10 cellular contexts compared by ENCODE assay signal in the genomic region with DNA sequence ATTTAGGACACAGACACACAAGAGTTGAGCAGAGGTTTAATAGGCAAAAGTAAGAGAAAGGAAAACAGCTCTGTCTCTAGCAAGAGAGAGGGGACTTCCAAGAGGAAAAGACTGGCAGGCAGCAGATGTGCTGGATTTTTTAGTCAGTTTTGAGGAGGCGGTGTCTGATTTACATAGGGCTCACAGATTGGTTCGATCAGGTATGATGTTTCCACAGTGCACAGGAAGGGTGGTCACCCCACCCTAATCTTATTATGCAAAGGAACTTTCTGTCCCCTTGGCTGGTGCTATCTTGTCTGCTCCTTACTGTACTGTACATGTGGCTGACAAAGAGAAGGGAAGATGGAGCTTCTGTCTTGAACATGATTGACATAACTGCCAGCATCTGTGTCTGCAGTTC. TPM values are rescaled to one million over a fixed set of nuclear protein-coding genes. Genes with fewer than 3 reads are reported as not detected.
DNase-seq lines count a peak whose midpoint lies in the region; ATAC-seq, FAIRE-seq and TF ChIP-seq lines count a peak whose summit lies in the region.
"Had no signal": no experiment of that assay in that cellular context is flagged by ENCODE, and none has a peak within 500 bp of the region (broad histone marks: within the 10 kb centered on the region; RNA-seq: fewer than 3 reads in every experiment).

No MANE protein-coding gene starts in this region.

- peaks cover 16% of the 10 kb centered on the region for H3K4me1 ChIP-seq in A673 (ENCODE audit: insufficient read depth, low read length, poor library complexity, severe bottlenecking)
- H3K4me1 ChIP-seq in GM12878 (ENCODE audit: control insufficient read depth, insufficient read depth, low read length): peaks cover 5% of the 10 kb centered on the region; the same call in 1 of the 2 replicates
- peaks cover 0 to 3% of the 10 kb centered on the region in 2 donors for H3K4me1 ChIP-seq in gastrocnemius medialis

- no peaks in the 10 kb centered on the region for H3K27me3 ChIP-seq in A673 (replicated peaks; ENCODE audit: insufficient read depth, low read depth, low read length, poor library complexity)
- H3K27me3 ChIP-seq in GM12878 (replicated peaks in 1 of 2; ENCODE audit: control insufficient read depth in 2 of 2, insufficient read depth in 2 of 2, low read length in 1 of 2): no peaks in the 10 kb centered on the region
- no peaks in the 10 kb centered on the region for H3K27me3 ChIP-seq in gastrocnemius medialis

- no peak for TF ChIP-seq EP300 in GM12878 (IDR thresholded peaks at IDR 0.05; ENCODE audit: borderline replicate concordance in 1 of 2, control insufficient read depth in 1 of 2, low read depth in 2 of 2, low read length in 2 of 2)

- intact Hi-C loops in A673 (cut with micrococcal nuclease; ENCODE audit: unreplicated experiment): no loop called here
- intact Hi-C loops in GM12878 (cut with micrococcal nuclease; ENCODE audit: unreplicated experiment): no loop called here
- intact Hi-C loops in gastrocnemius medialis (cut with DNase I; ENCODE audit: low total_unique reads): no loop called here

- H3K27ac ChIP-seq in A673 (ENCODE audit: low read depth, low read length, poor library complexity, severe bottlenecking) (peak overlapping the region; percentile 84), GM12878 (ENCODE audit: control insufficient read depth, insufficient read depth) (peak overlapping the region; percentile 57), gastrocnemius medialis (peak overlapping the region in 1 of 4 donors; percentile 31)

- BruUV-seq in A673 (replicated peaks; lab: Mats Ljungman, UMichigan) (no TSS peak), GM12878 (replicated peaks; lab: Mats Ljungman, UMichigan) (no TSS peak)

- H3K9ac ChIP-seq in GM12878 (ENCODE audit: control insufficient read depth, insufficient read depth, low read length): peak overlapping the region; percentile 4; the same call in 1 of the 2 replicates

- no peak for TF ChIP-seq RAD21 in GM12878 (IDR thresholded peaks at IDR 0.05; ENCODE audit: insufficient read depth, low read depth, low read length)

- peak overlapping the region; percentile 19 for H2AFZ ChIP-seq in GM12878 (ENCODE audit: control insufficient read depth, low read depth, low read length)

- SMC1A ChIA-PET in GM12878 (lab: Charles Lee; ENCODE audit: uncharacterized antibody, unreplicated experiment): interaction anchor here (0.7 to 3.5 kb wide), 8 partner anchors 9 to 52 kb away, joined by 3 to 25 read pairs (median 4); a partner anchor contains a TSS

- H3K79me2 ChIP-seq in GM12878 (ENCODE audit: control insufficient read depth, insufficient read depth, low read length): no peaks in the 10 kb centered on the region

- H3K36me3 ChIP-seq in A673 (ENCODE audit: insufficient read depth, low read length, poor library complexity, severe bottlenecking): peaks cover 40% of the 10 kb centered on the region
- peaks cover 6 to 11% of the 10 kb centered on the region in 2 experiments; a peak in 3 of 4 replicates for H3K36me3 ChIP-seq in GM12878 (ENCODE audit: control insufficient read depth in 2 of 2, insufficient read depth in 2 of 2, low read length in 1 of 2)
- peaks cover 10 to 93% of the 10 kb centered on the region in 2 donors for H3K36me3 ChIP-seq in gastrocnemius medialis

- POLR2A ChIA-PET in A673 (lab: Charles Lee; ENCODE audit: low non-redundant PET): no interaction called here
- POLR2A ChIA-PET in GM12878 (lab: Charles Lee): interaction anchor here (0.8 to 3.0 kb wide), 5 partner anchors 11 to 50 kb away, joined by 3 to 9 read pairs (median 5); no protein-coding TSS in a partner anchor

- 14% methylated on average over 2 of the region's 2 CpGs for WGBS in GM12878 (ENCODE audit: insufficient coverage, insufficient replicate concordance, low lambda C conversion rate, missing lambda C conversion rate)

- peak; percentile 81 for DNase-seq in A673 (ENCODE audit: low spot score)
- peak; percentile 71 for DNase-seq in GM12878 (ENCODE audit: low read depth, low spot score)
- DNase-seq in gastrocnemius medialis: no peak
- DNase-seq in NCI-H510A (lab: John Stamatoyannopoulos, UW): no peak
- no peak for DNase-seq in SW480 (ENCODE audit: low spot score)
- no peak for DNase-seq in globus pallidus (ENCODE audit: low spot score)
- DNase-seq: DMS153 had no signal

- in situ Hi-C loops in GM12878 (cut with MboI): no loop called here
- in situ Hi-C loops in gastrocnemius medialis (cut with MboI; ENCODE audit: low sequenced_read_pairs in 4 of 4): no loop called here

- ATAC-seq in GM19035 (IDR thresholded peaks at IDR 0.05; ENCODE audit: unreplicated experiment) (peak; percentile 64), HG03354 (IDR thresholded peaks at IDR 0.05; ENCODE audit: poor library complexity, severe bottlenecking, unreplicated experiment) (peak; percentile 78), GM12878 (peak; percentile 100), gastrocnemius medialis (no peak)
- ATAC-seq: activated naive CD4-positive, alpha-beta T cell treated with anti-CD3 and anti-CD28 coated beads, Interleukin-2, amount 50 U/mL, for 72 hours had no signal

- peak; percentile 97 for FAIRE-seq in GM12878 (lab: Jason Lieb, UNC)

- no peak for TF ChIP-seq POLR2A in GM12878 (IDR thresholded peaks at IDR 0.05; ENCODE audit: low read depth, low read length)
- TF ChIP-seq POLR2A in gastrocnemius medialis (IDR thresholded peaks at IDR 0.05): no peak

- RAD21 ChIA-PET in GM12878 (lab: Charles Lee; ENCODE audit: unreplicated experiment): interaction anchor here (0.9 to 1.8 kb wide), 5 partner anchors 13 to 348 kb away, joined by 3 to 10 read pairs (median 4); a partner anchor contains a TSS

- no peaks in the 10 kb centered on the region for H4K20me1 ChIP-seq in GM12878 (ENCODE audit: control insufficient read depth, insufficient read depth)

- H3K4me2 ChIP-seq in GM12878 (ENCODE audit: control insufficient read depth, insufficient read depth): no peak overlapping the region

- no peaks in the 10 kb centered on the region for H3K9me3 ChIP-seq in A673 (ENCODE audit: low read depth, low read length, poor library complexity, severe bottlenecking)
- no peaks in the 10 kb centered on the region for H3K9me3 ChIP-seq in GM12878 (replicated peaks; ENCODE audit: control insufficient read depth, insufficient read depth, low read length)
- H3K9me3 ChIP-seq in gastrocnemius medialis: no peaks in the 10 kb centered on the region

- TF ChIP-seq CTCF in A673 (conservative IDR thresholded peaks at IDR 0.05; ENCODE audit: low read depth, low read length) (no peak), GM12878 (IDR thresholded peaks at IDR 0.05 in 2 of 3, conservative IDR thresholded peaks at IDR 0.05 in 1 of 3; ENCODE audit: control insufficient read depth in 2 of 3, extremely low read depth in 1 of 3, insufficient read depth in 1 of 3, low read depth in 3 of 3, low read length in 3 of 3) (no peak), gastrocnemius medialis (IDR thresholded peaks at IDR 0.05 in 4 of 5, conservative IDR thresholded peaks at IDR 0.05 in 1 of 5) (no peak)

- CTCF ChIA-PET in A673 (lab: Charles Lee): no interaction called here
- CTCF ChIA-PET in GM12878 (lab: Yijun Ruan, JAX): interaction anchor here (0.8 to 1.1 kb wide), 2 partner anchors 15 to 409 kb away, joined by 3 read pairs; no protein-coding TSS in a partner anchor

- no peak overlapping the region for H3K4me3 ChIP-seq in A673 (ENCODE audit: low read depth, low read length, poor library complexity, severe bottlenecking)
- H3K4me3 ChIP-seq in GM12878: no peak overlapping the region
- H3K4me3 ChIP-seq in gastrocnemius medialis: no peak overlapping the region

RNA-seq across cellular contexts. Expression of a gene that starts 25.3 kb away (rescaled TPM):
- 58.5 and 60.1 TPM in 2 replicates for total RNA-seq in A673 (2021)
- 63.2 and 86.8 TPM in 2 replicates for total RNA-seq in GM12878 (2013; cell fraction: nucleolus; rRNA removed)
- total RNA-seq in GM12878 (2014; rRNA removed): 41.4 and 49.0 TPM in 2 replicates
- 52.0 and 53.8 TPM in 2 replicates for total RNA-seq in GM12878 (2014; rRNA removed; fragmentation: Illumina TruSeq; extraction: Trizol)
- total RNA-seq in GM12878 (2021): 45.4 and 49.6 TPM in 2 replicates
- 59.0 TPM for polyA plus RNA-seq in GM12878 (2011; ENCODE audit: low read depth)
- 51.4 and 56.8 TPM in 2 replicates for polyA plus RNA-seq in GM12878 (2011; rRNA removed)
- 42.2 and 56.2 TPM in 2 replicates for polyA plus RNA-seq in GM12878 (2011; cell fraction: cytosol; rRNA removed)
- 14.8 and 16.6 TPM in 2 replicates for polyA plus RNA-seq in GM12878 (2011; cell fraction: nucleus; rRNA removed)
- polyA plus RNA-seq in GM12878 (2012): 46.4 and 54.0 TPM in 2 replicates
- polyA plus RNA-seq in GM12878 (2014; fragmentation: Illumina TruSeq; extraction: Trizol): 62.0 and 76.6 TPM in 2 replicates
- 10 to 100 TPM; 35.9 to 38.2 TPM for polyA plus RNA-seq in GM12878 (2014; fragmentation: Nextera tagmentation; extraction: Ambion mirVana)
- 42.3 and 56.5 TPM in 2 replicates for polyA plus RNA-seq in GM12878 (2014; rRNA removed)
- 10 to 100 TPM; 34.6 to 38.8 TPM for polyA plus RNA-seq in GM12878 (2016; fragmentation: Nextera tagmentation; extraction: Ambion mirVana)
- 56.7 and 59.9 TPM in 2 replicates for polyA minus RNA-seq in GM12878 (2011; rRNA and poly(A)+ RNA removed)
- 16.6 and 17.6 TPM in 2 replicates for polyA minus RNA-seq in GM12878 (2011; cell fraction: cytosol; rRNA and poly(A)+ RNA removed)
- polyA minus RNA-seq in GM12878 (2011; cell fraction: nucleus; rRNA and poly(A)+ RNA removed): 19.2 and 29.9 TPM in 2 replicates
- 100 to 1,000 TPM in 1 of 4 donors, 10 to 100 TPM in 3; 39.7 to 103 (median 65.5) TPM for total RNA-seq in gastrocnemius medialis

RNA-seq across cellular contexts. Expression of a gene that starts 28.0 kb away (rescaled TPM):
- total RNA-seq in A673 (2021): 37.5 and 38.7 TPM in 2 replicates
- total RNA-seq in GM12878 (2013; cell fraction: nucleolus; rRNA removed): 122 and 158 TPM in 2 replicates
- total RNA-seq in GM12878 (2014; rRNA removed): 33.5 and 39.0 TPM in 2 replicates
- 53.1 and 57.1 TPM in 2 replicates for total RNA-seq in GM12878 (2014; rRNA removed; fragmentation: Illumina TruSeq; extraction: Trizol)
- 39.4 and 41.4 TPM in 2 replicates for total RNA-seq in GM12878 (2021)
- polyA plus RNA-seq in GM12878 (2011; ENCODE audit: low read depth): 18.8 TPM
- polyA plus RNA-seq in GM12878 (2011; rRNA removed): 42.4 and 47.9 TPM in 2 replicates
- 31.2 and 38.5 TPM in 2 replicates for polyA plus RNA-seq in GM12878 (2011; cell fraction: cytosol; rRNA removed)
- 22.1 and 25.3 TPM in 2 replicates for polyA plus RNA-seq in GM12878 (2011; cell fraction: nucleus; rRNA removed)
- 23.8 and 27.7 TPM in 2 replicates for polyA plus RNA-seq in GM12878 (2012)
- polyA plus RNA-seq in GM12878 (2014; fragmentation: Illumina TruSeq; extraction: Trizol): 65.7 and 83.0 TPM in 2 replicates
- 10 to 100 TPM; 15.6 to 25.1 TPM for polyA plus RNA-seq in GM12878 (2014; fragmentation: Nextera tagmentation; extraction: Ambion mirVana)
- polyA plus RNA-seq in GM12878 (2014; rRNA removed): 36.8 and 53.0 TPM in 2 replicates
- polyA plus RNA-seq in GM12878 (2016; fragmentation: Nextera tagmentation; extraction: Ambion mirVana): 10 to 100 TPM; 76.6 to 77.3 TPM
- polyA minus RNA-seq in GM12878 (2011; rRNA and poly(A)+ RNA removed): 33.8 and 45.3 TPM in 2 replicates
- 15.8 and 16.2 TPM in 2 replicates for polyA minus RNA-seq in GM12878 (2011; cell fraction: cytosol; rRNA and poly(A)+ RNA removed)
- 25.9 and 42.6 TPM in 2 replicates for polyA minus RNA-seq in GM12878 (2011; cell fraction: nucleus; rRNA and poly(A)+ RNA removed)
- 10 to 100 TPM; 18.8 to 44.9 (median 31.2) TPM for total RNA-seq in gastrocnemius medialis

RNA-seq across cellular contexts. Expression of a gene that starts 36.0 kb away (rescaled TPM):
- total RNA-seq in A673 (2021) (not detected in 2 replicates), GM12878 (2014; rRNA removed) (not detected in 2 replicates), GM12878 (2014; rRNA removed; fragmentation: Illumina TruSeq; extraction: Trizol) (not detected in 2 replicates), GM12878 (2021) (not detected in 2 replicates), gastrocnemius medialis (not detected)
- total RNA-seq in GM12878 (2013; cell fraction: nucleolus; rRNA removed): not detected in 2 replicates
- not detected for polyA plus RNA-seq in GM12878 (2011; ENCODE audit: low read depth)
- polyA plus RNA-seq in GM12878 (2011; rRNA removed) (not detected in 2 replicates), GM12878 (2014; fragmentation: Illumina TruSeq; extraction: Trizol) (not detected in 2 replicates), GM12878 (2014; fragmentation: Nextera tagmentation; extraction: Ambion mirVana) (not detected), GM12878 (2014; rRNA removed) (not detected in 2 replicates), GM12878 (2016; fragmentation: Nextera tagmentation; extraction: Ambion mirVana) (not detected)
- not detected in 2 replicates for polyA plus RNA-seq in GM12878 (2011; cell fraction: cytosol; rRNA removed)
- polyA plus RNA-seq in GM12878 (2011; cell fraction: nucleus; rRNA removed): not detected in 2 replicates
- polyA plus RNA-seq in GM12878 (2012): not detected in 2 replicates
- not detected in 2 replicates for polyA minus RNA-seq in GM12878 (2011; rRNA and poly(A)+ RNA removed)
- not detected in 2 replicates for polyA minus RNA-seq in GM12878 (2011; cell fraction: cytosol; rRNA and poly(A)+ RNA removed)
- not detected in 2 replicates for polyA minus RNA-seq in GM12878 (2011; cell fraction: nucleus; rRNA and poly(A)+ RNA removed)
- total RNA-seq: activated naive CD4-positive, alpha-beta T cell treated with anti-CD3 and anti-CD28 coated beads, Interleukin-2, amount 50 U/mL, for 72 hours had no signal

RNA-seq across cellular contexts. Expression of a gene that starts 45.1 kb away (rescaled TPM):
- total RNA-seq in A673 (2021): 6.7 and 8.2 TPM in 2 replicates
- 1.7 TPM in 2 replicates for total RNA-seq in GM12878 (2013; cell fraction: nucleolus; rRNA removed)
- total RNA-seq in GM12878 (2014; rRNA removed): 0.45 and 0.76 TPM in 2 replicates
- total RNA-seq in GM12878 (2014; rRNA removed; fragmentation: Illumina TruSeq; extraction: Trizol): 1.2 and 1.4 TPM in 2 replicates
- total RNA-seq in GM12878 (2021): 1.4 and 1.6 TPM in 2 replicates
- polyA plus RNA-seq in GM12878 (2011; ENCODE audit: low read depth): 0.93 TPM
- 1.3 and 1.8 TPM in 2 replicates for polyA plus RNA-seq in GM12878 (2011; rRNA removed)
- polyA plus RNA-seq in GM12878 (2011; cell fraction: cytosol; rRNA removed): 0.10 and 0.25 TPM in 2 replicates
- polyA plus RNA-seq in GM12878 (2011; cell fraction: nucleus; rRNA removed): 2.4 and 2.5 TPM in 2 replicates
- 1.7 and 2.3 TPM in 2 replicates for polyA plus RNA-seq in GM12878 (2012)
- polyA plus RNA-seq in GM12878 (2014; fragmentation: Illumina TruSeq; extraction: Trizol): 0.85 and 1.1 TPM in 2 replicates
- under 1 TPM; 0.37 to 0.42 TPM for polyA plus RNA-seq in GM12878 (2014; fragmentation: Nextera tagmentation; extraction: Ambion mirVana)
- polyA plus RNA-seq in GM12878 (2014; rRNA removed): 0.72 and 1.2 TPM in 2 replicates
- polyA plus RNA-seq in GM12878 (2016; fragmentation: Nextera tagmentation; extraction: Ambion mirVana): 1 to 10 TPM in 1 of 2 experiments, not detected in 1; 1.2 TPM
- not detected in 2 replicates for polyA minus RNA-seq in GM12878 (2011; rRNA and poly(A)+ RNA removed)
- not detected in 2 replicates for polyA minus RNA-seq in GM12878 (2011; cell fraction: cytosol; rRNA and poly(A)+ RNA removed)
- not detected in 2 replicates for polyA minus RNA-seq in GM12878 (2011; cell fraction: nucleus; rRNA and poly(A)+ RNA removed)
- total RNA-seq in gastrocnemius medialis: 1 to 10 TPM in 1 of 4 donors, under 1 TPM in 1, not detected in 2; 0.38 to 1.4 TPM

Comparison
In these comparisons a context has a peak if more than half of its experiments do, and no peak if none do; other contexts are left out.
1. DNase-seq: peak in A673 (single experiment) and GM12878 (single experiment); none in gastrocnemius medialis (0 of 2), NCI-H510A (single experiment), SW480 (single experiment) and globus pallidus (single experiment).
2. ATAC-seq: peak in GM19035 (single experiment), HG03354 (single experiment) and GM12878 (single experiment); none in gastrocnemius medialis (0 of 2).